17 cellular contexts compared by ENCODE assay signal in the genomic region with DNA sequence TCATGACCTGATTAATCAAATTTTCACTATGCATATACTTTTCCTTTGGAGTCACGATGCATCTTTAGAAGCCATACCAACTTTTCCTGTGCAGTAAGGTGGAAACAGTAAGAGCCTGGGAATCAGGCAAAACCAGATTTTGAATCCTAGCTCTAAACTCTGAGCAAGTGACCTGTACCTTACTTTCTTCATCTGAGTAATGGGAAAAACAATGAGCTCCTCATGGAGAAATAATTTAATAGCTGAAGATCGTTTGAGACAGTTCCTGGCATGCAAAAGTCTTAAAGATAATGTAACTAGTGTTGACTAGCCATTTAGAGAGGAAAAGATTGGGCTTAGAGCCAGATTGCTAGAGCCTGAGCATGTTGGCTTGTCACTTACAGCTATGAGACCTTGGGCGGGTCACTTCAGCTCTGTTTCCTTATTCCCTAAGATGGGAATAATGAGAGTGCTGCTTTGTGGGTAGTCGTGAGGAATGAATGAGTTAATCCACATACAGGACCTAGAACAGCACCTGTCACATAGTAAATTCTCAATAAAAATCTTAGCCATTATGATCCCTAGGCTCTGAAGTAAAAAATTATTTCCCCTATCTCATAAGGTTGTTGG.
"Had no signal": no experiment of that assay in that cellular context is flagged by ENCODE, and none has a peak within 500 bp of the region (broad histone marks: within the 10 kb centered on the region; RNA-seq: fewer than 3 reads in every experiment).

No MANE protein-coding gene starts in this region.

- DNase-seq: effector memory CD4-positive, alpha-beta T cell; esophagus squamous epithelium; foreskin fibroblast; kidney glomerular epithelial cell; mammary epithelial cell; nucleus accumbens; ovary; right cardiac atrium; stimulated activated CD4-positive, alpha-beta T cell treated with anti-CD3 and anti-CD28 coated beads, Interleukin-4, amount 100 ng/mL, for 1 hour; tibial artery had no signal

- ATAC-seq: gastroesophageal sphincter; left lobe of liver; natural killer cell treated with Interleukin-12 subunit alpha and Interleukin-12 subunit beta and Interleukin-15 and Interleukin-18, amount 100 ng/mL, for 72 hours; right cardiac atrium; stimulated activated memory B cell treated with anti-CD40 and anti-IgM and Interleukin-4, amounts not matched to agents 10 μg/mL and 1 μg/mL and 100 μg/mL, for 72 hours had no signal

- H3K27ac ChIP-seq: epithelial cell of prostate, gastroesophageal sphincter, neural progenitor cell, ovary had no signal

- H3K4me2 ChIP-seq: neural progenitor cell had no signal

- H3K4me3 ChIP-seq: esophagus squamous epithelium, gastroesophageal sphincter, neural progenitor cell, ovary, tibial artery had no signal

- H3K4me1 ChIP-seq: gastroesophageal sphincter, neural progenitor cell had no signal

- H3K27me3 ChIP-seq: esophagus squamous epithelium, gastroesophageal sphincter, neural progenitor cell, ovary, tibial artery had no signal

- H3K9me3 ChIP-seq: esophagus squamous epithelium, gastroesophageal sphincter, ovary, tibial artery had no signal

- H3K9ac ChIP-seq: neural progenitor cell had no signal

- H3K36me3 ChIP-seq: esophagus squamous epithelium, gastroesophageal sphincter, neural progenitor cell, ovary, tibial artery had no signal

- FAIRE-seq: endometrium had no signal
